Comparison of ENCODE assay signal across 9 cellular contexts in the genomic region with DNA sequence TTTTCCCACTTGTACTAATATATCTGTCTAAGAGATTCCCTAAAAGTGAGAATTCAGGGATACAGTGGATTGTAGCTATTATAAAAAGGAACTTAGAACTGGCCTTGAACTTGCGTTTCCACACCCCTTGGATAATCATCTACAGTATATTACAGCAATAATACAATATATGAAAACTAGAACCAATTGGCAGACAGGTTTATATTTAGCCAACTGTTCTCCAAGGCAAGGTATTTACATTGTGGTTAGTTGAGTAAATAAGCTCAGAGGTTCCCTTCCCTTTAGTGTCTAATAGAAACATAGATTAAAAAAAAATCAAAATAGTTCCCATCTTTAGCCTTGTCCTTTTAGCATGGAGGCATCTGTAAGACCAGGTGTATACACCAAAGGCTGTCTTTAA. TPM values are rescaled to one million over a fixed set of nuclear protein-coding genes. Genes with fewer than 3 reads are reported as not detected.
A peak's percentile ranks its signal among the peaks of the same experiment; 100 is the strongest.
DNase-seq lines count a peak whose midpoint lies in the region; ATAC-seq and TF ChIP-seq lines count a peak whose summit lies in the region.
"Had no signal": no experiment of that assay in that cellular context is flagged by ENCODE, and none has a peak within 500 bp of the region (broad histone marks: within the 10 kb centered on the region; RNA-seq: fewer than 3 reads in every experiment).

No MANE protein-coding gene starts in this region.

- H3K4me2 ChIP-seq in neuronal stem cell (ENCODE audit: insufficient read depth, low read length, poor library complexity, severe bottlenecking), result no peak overlapping the region

- H3K9me3 ChIP-seq in SJCRH30 (replicated peaks), result no peaks in the 10 kb centered on the region
- H3K9me3 ChIP-seq in left lung, result no peaks in the 10 kb centered on the region
- H3K9me3 ChIP-seq in thoracic aorta, result no peaks in the 10 kb centered on the region
- H3K9me3 ChIP-seq in neuronal stem cell (replicated peaks in 1 of 2; ENCODE audit: control insufficient read depth in 2 of 2, insufficient read depth in 1 of 2, low read depth in 1 of 2, low read length in 2 of 2), result no peaks in the 10 kb centered on the region

- no peak overlapping the region for H2AK5ac ChIP-seq in neuronal stem cell (ENCODE audit: low read depth, low read length)

- no peak overlapping the region for H4K91ac ChIP-seq in neuronal stem cell (ENCODE audit: low read depth, low read length, poor library complexity)

- no peak overlapping the region for H3K4me3 ChIP-seq in SJCRH30
- no peak overlapping the region for H3K4me3 ChIP-seq in left lung
- H3K4me3 ChIP-seq in thoracic aorta, result no peak overlapping the region
- H3K4me3 ChIP-seq in neuronal stem cell (ENCODE audit: low read length in 2 of 2), result no peak overlapping the region

- H3K79me1 ChIP-seq in neuronal stem cell (ENCODE audit: low read depth, low read length), result no peaks in the 10 kb centered on the region

- no peak for TF ChIP-seq CTCF in left lung (IDR thresholded peaks at IDR 0.05)
- TF ChIP-seq CTCF in thoracic aorta (IDR thresholded peaks at IDR 0.05), result no peak

- no peak overlapping the region for H2BK15ac ChIP-seq in neuronal stem cell (ENCODE audit: low read length)

- no peak overlapping the region for H4K8ac ChIP-seq in neuronal stem cell (ENCODE audit: low read depth, low read length)

- no peak overlapping the region for H3K4ac ChIP-seq in neuronal stem cell (ENCODE audit: low read length)

- WGBS in neuronal stem cell (ENCODE audit: extremely low coverage in 2 of 2, insufficient read length in 2 of 2, insufficient replicate concordance in 1 of 2), 2 donors, result no CpG with 5 or more reads among the region's 1 CpG

- H2AFZ ChIP-seq in neuronal stem cell (ENCODE audit: low read length), result no peak overlapping the region

- H3K27ac ChIP-seq in SJCRH30, result peak overlapping the region; percentile 67
- H3K27ac ChIP-seq in left lung, result peak overlapping the region; percentile 30 to 85
- peak overlapping the region; percentile 93 to 96 for H3K27ac ChIP-seq in thoracic aorta
- no peak overlapping the region for H3K27ac ChIP-seq in substantia nigra (ENCODE audit: low read depth, low read length, poor library complexity, severe bottlenecking)
- H3K27ac ChIP-seq in neuronal stem cell (replicated peaks; ENCODE audit: low read length), result no peak overlapping the region

- H2BK120ac ChIP-seq in neuronal stem cell (ENCODE audit: low read depth, low read length), result no peak overlapping the region

- H2BK5ac ChIP-seq in neuronal stem cell (ENCODE audit: low read length), result no peak overlapping the region

- H3K9ac ChIP-seq in neuronal stem cell (ENCODE audit: low read depth, low read length, poor library complexity), result no peak overlapping the region

- H3K36me3 ChIP-seq in SJCRH30, result no peaks in the 10 kb centered on the region
- H3K36me3 ChIP-seq in left lung, result peaks cover 0 to 5% of the 10 kb centered on the region in 2 donors
- H3K36me3 ChIP-seq in thoracic aorta, result peaks cover 3% of the 10 kb centered on the region
- no peaks in the 10 kb centered on the region for H3K36me3 ChIP-seq in neuronal stem cell (replicated peaks in 1 of 2; ENCODE audit: control insufficient read depth in 2 of 2, insufficient read depth in 2 of 2, low read length in 2 of 2)

- intact Hi-C loops in left lung (cut with DNase I), result no loop called here

- no peak overlapping the region for H2BK12ac ChIP-seq in neuronal stem cell (ENCODE audit: low read length)

- H3K4me1 ChIP-seq in SJCRH30, result peaks cover 34% of the 10 kb centered on the region
- peaks cover 14 to 24% of the 10 kb centered on the region in 2 donors for H3K4me1 ChIP-seq in left lung
- H3K4me1 ChIP-seq in thoracic aorta (ENCODE audit: control insufficient read depth in 1 of 2, low read depth in 2 of 2), result peaks cover 29 to 58% of the 10 kb centered on the region in 2 donors
- no peaks in the 10 kb centered on the region for H3K4me1 ChIP-seq in neuronal stem cell (ENCODE audit: control insufficient read depth in 2 of 2, insufficient read depth in 1 of 2, low read depth in 1 of 2, low read length in 2 of 2)

- H3K23ac ChIP-seq in neuronal stem cell (ENCODE audit: low read depth, low read length, poor library complexity), result no peak overlapping the region

- no peak overlapping the region for H3K14ac ChIP-seq in neuronal stem cell (ENCODE audit: low read length)

- DNase-seq in NCI-H510A treated with DMSO at 0.1 percent for 48 hours (lab: John Stamatoyannopoulos, UW), result peak; percentile 86
- DNase-seq in NCI-H510A (lab: John Stamatoyannopoulos, UW), result no peak
- DNase-seq in SJCRH30, result peak in 1 of 2 experiments; percentile 58
- DNase-seq in left lung, result no peak
- no peak for DNase-seq in thoracic aorta (ENCODE audit: low spot score)
- DNase-seq in GF-D8 (lab: John Stamatoyannopoulos, UW), result no peak
- DNase-seq in substantia nigra (lab: John Stamatoyannopoulos, UW), result no peak
- DNase-seq in neuronal stem cell (ENCODE audit: low spot score), result no peak
- DNase-seq: activated CD8-positive, alpha-beta memory T cell treated with anti-CD3 and anti-CD28 coated beads, Interleukin-2, amount 50 U/mL, for 4 hours had no signal

- H3K27me3 ChIP-seq in SJCRH30, result no peaks in the 10 kb centered on the region
- no peaks in the 10 kb centered on the region for H3K27me3 ChIP-seq in left lung
- no peaks in the 10 kb centered on the region for H3K27me3 ChIP-seq in thoracic aorta (replicated peaks; ENCODE audit: insufficient read depth)
- H3K27me3 ChIP-seq in neuronal stem cell (ENCODE audit: control insufficient read depth in 3 of 3, insufficient read depth in 3 of 3, low read depth in 1 of 3, low read length in 3 of 3), result no peaks in the 10 kb centered on the region

- H3K18ac ChIP-seq in neuronal stem cell (ENCODE audit: low read length), result no peak overlapping the region

- peak; percentile 84 for ATAC-seq in left lung
- ATAC-seq in thoracic aorta (ENCODE audit: insufficient number of reproducible peaks, low FRiP score, low read depth), result no peak

RNA-seq across cellular contexts. Expression of gene LIMA1, which starts 42.1 kb away (rescaled TPM):
- total RNA-seq in SJCRH30 (2014; rRNA removed; shearing (Covaris generic)), result 31.1 and 36.1 TPM in 2 replicates
- total RNA-seq in left lung, result 10 to 100 TPM; 82.3 to 84.1 TPM
- 100 to 1,000 TPM; 103 to 194 TPM for total RNA-seq in thoracic aorta
- polyA plus RNA-seq in neuronal stem cell (2013, experiment 1 of 2), result 26.9 TPM
- 26.9 TPM for polyA plus RNA-seq in neuronal stem cell (2013, experiment 2 of 2)

Comparison
In these comparisons a context has a peak if more than half of its experiments do, and no peak if none do; other contexts are left out.
1. H3K27ac ChIP-seq: peak in SJCRH30 (single experiment), left lung (2 of 2) and thoracic aorta (2 of 2); none in substantia nigra (single experiment) and neuronal stem cell (single experiment).